Comparison of ENCODE assay signal across 19 cellular contexts in genomic region chr10:53453196-53453595, GRCh38.
A peak's percentile ranks its signal among the peaks of the same experiment; 100 is the strongest.
DNase-seq lines count a peak whose midpoint lies in the region; ATAC-seq, FAIRE-seq and TF ChIP-seq lines count a peak whose summit lies in the region.
"Had no signal": no experiment of that assay in that cellular context is flagged by ENCODE, and none has a peak within 500 bp of the region (broad histone marks: within the 10 kb centered on the region; RNA-seq: fewer than 3 reads in every experiment).

No MANE protein-coding gene starts in this region.

- H4K20me1 ChIP-seq in HepG2 (ENCODE audit: insufficient read depth, low read length) = no peaks in the 10 kb centered on the region

- no peak for TF ChIP-seq RAD21 in HepG2 (CRISPR knock-in tag; IDR thresholded peaks at IDR 0.05)

- no peaks in the 10 kb centered on the region for H3K9me3 ChIP-seq in HepG2 (ENCODE audit: low read length)
- H3K9me3 ChIP-seq: upper lobe of left lung had no signal

- H3K27ac ChIP-seq in VCaP (no peak overlapping the region), HepG2 (ENCODE audit: extremely low read length, insufficient read depth, low read length) (no peak overlapping the region)
- H3K27ac ChIP-seq: GM23248, upper lobe of left lung had no signal

- H3K27me3 ChIP-seq in HepG2 (ENCODE audit: control insufficient read depth in 1 of 2, insufficient read depth in 2 of 2, low read length in 2 of 2) = no peaks in the 10 kb centered on the region
- H3K27me3 ChIP-seq: upper lobe of left lung had no signal

- POLR2A ChIA-PET in HepG2 (lab: Yijun Ruan, JAX) = no interaction called here
- POLR2A ChIA-PET in activated CD4-positive, alpha-beta T cell treated with anti-CD3 and anti-CD28 coated beads for 36 hours (lab: Charles Lee) = no interaction called here

- no peak for TF ChIP-seq POLR2A in HepG2 (IDR thresholded peaks at IDR 0.05; ENCODE audit: insufficient read depth in 1 of 2, low read depth in 2 of 2, low read length in 2 of 2)

- H3K9me3 Mint-ChIP-seq in activated CD4-positive, alpha-beta T cell treated with anti-CD3 and anti-CD28 coated beads for 36 hours (ENCODE audit: low read depth) = no peaks in the 10 kb centered on the region

- DNase-seq in D341Med (ENCODE audit: low spot score) = peak; percentile 21
- peak; percentile 11 for DNase-seq in NAMALWA (ENCODE audit: low spot score)
- DNase-seq in HepG2 (ENCODE audit: low spot score) = peak; percentile 5
- DNase-seq in NCI-H524 (lab: John Stamatoyannopoulos, UW) = no peak
- DNase-seq in activated CD4-positive, alpha-beta T cell treated with anti-CD3 and anti-CD28 coated beads for 36 hours = no peak
- DNase-seq in NCI-H2227 treated with DMSO at 0.1 percent for 48 hours (lab: John Stamatoyannopoulos, UW) = no peak
- DNase-seq: DMS 273 treated with DMSO at 0.1 percent for 48 hours; effector CD4-positive, alpha-beta T cell; GM23248; IMR-90; NCI-H1436; NCI-H446 treated with DMSO at 0.1 percent for 48 hours; nephron progenitor cell; upper lobe of left lung had no signal

- WGBS in HepG2 (ENCODE audit: low lambda C conversion rate) = 0% methylated on average over 1 of the region's 1 CpG

- H3K4me3 ChIP-seq in HepG2 (replicated peaks in 1 of 3; ENCODE audit: insufficient read depth in 1 of 3, low read depth in 2 of 3, low read length in 3 of 3) = no peak overlapping the region
- H3K4me3 ChIP-seq: GM23248, upper lobe of left lung had no signal

- no peak overlapping the region for H3K27ac Mint-ChIP-seq in activated CD4-positive, alpha-beta T cell treated with anti-CD3 and anti-CD28 coated beads for 36 hours
- H3K27ac Mint-ChIP-seq: activated naive CD4-positive, alpha-beta T cell treated with anti-CD3 and anti-CD28 coated beads, Interleukin-2, amount 50 U/mL, for 24 hours; nephron progenitor cell; stimulated activated memory B cell treated with anti-CD40 and anti-IgM and Interleukin-4, amounts not matched to agents 10 μg/mL and 1 μg/mL and 100 μg/mL, for 72 hours; T-helper 1 cell treated with Interleukin-12 subunit alpha and Interleukin-12 subunit beta and Interleukin-4 antibody, amounts not matched to agents 30 μg/mL and 1 μg/mL, for 36 hours had no signal

- no peaks in the 10 kb centered on the region for H3K79me2 ChIP-seq in HepG2 (ENCODE audit: insufficient read depth, low read length)

- H3K9ac ChIP-seq in HepG2 (ENCODE audit: insufficient read depth, low read depth, low read length) = no peak overlapping the region
- H3K9ac ChIP-seq: GM23248 had no signal

- CTCF ChIA-PET in HepG2 (lab: Yijun Ruan, JAX; ENCODE audit: low intra/inter-chr PET ratio, low total read pairs) = no interaction called here
- CTCF ChIA-PET in activated CD4-positive, alpha-beta T cell treated with anti-CD3 and anti-CD28 coated beads for 36 hours (lab: Charles Lee) = no interaction called here

- no peak for TF ChIP-seq EP300 in HepG2 (IDR thresholded peaks at IDR 0.05; ENCODE audit: low read depth in 2 of 2, low read length in 2 of 2)
- no peak for TF ChIP-seq EP300 in HepG2 (CRISPR knock-in tag; IDR thresholded peaks at IDR 0.05; ENCODE audit: borderline replicate concordance)

- no peaks in the 10 kb centered on the region for H3K36me3 ChIP-seq in HepG2 (replicated peaks in 1 of 2; ENCODE audit: control insufficient read depth in 1 of 2, insufficient read depth in 2 of 2, low read length in 2 of 2)
- H3K36me3 ChIP-seq: upper lobe of left lung had no signal

- no peaks in the 10 kb centered on the region for H3K36me3 Mint-ChIP-seq in activated CD4-positive, alpha-beta T cell treated with anti-CD3 and anti-CD28 coated beads for 36 hours (ENCODE audit: low read depth)
- H3K36me3 Mint-ChIP-seq: activated naive CD4-positive, alpha-beta T cell treated with anti-CD3 and anti-CD28 coated beads, Interleukin-2, amount 50 U/mL, for 24 hours; stimulated activated memory B cell treated with anti-CD40 and anti-IgM and Interleukin-4, amounts not matched to agents 10 μg/mL and 1 μg/mL and 100 μg/mL, for 72 hours had no signal

- H3K4me3 Mint-ChIP-seq in activated CD4-positive, alpha-beta T cell treated with anti-CD3 and anti-CD28 coated beads for 36 hours = no peak overlapping the region
- H3K4me3 Mint-ChIP-seq: activated naive CD4-positive, alpha-beta T cell treated with anti-CD3 and anti-CD28 coated beads, Interleukin-2, amount 50 U/mL, for 24 hours; nephron progenitor cell; stimulated activated memory B cell treated with anti-CD40 and anti-IgM and Interleukin-4, amounts not matched to agents 10 μg/mL and 1 μg/mL and 100 μg/mL, for 72 hours; T-helper 1 cell treated with Interleukin-12 subunit alpha and Interleukin-12 subunit beta and Interleukin-4 antibody, amounts not matched to agents 30 μg/mL and 1 μg/mL, for 36 hours had no signal

- no TSS peak for BruUV-seq in HepG2 (replicated peaks; lab: Mats Ljungman, UMichigan)

- H3K4me2 ChIP-seq in HepG2 (ENCODE audit: low read depth, low read length) = no peak overlapping the region

- TF ChIP-seq CTCF in VCaP (conservative IDR thresholded peaks at IDR 0.05) = peak; percentile 43; the same call in 1 of the 2 replicates
- TF ChIP-seq CTCF in HepG2 (CRISPR knock-in tag; IDR thresholded peaks at IDR 0.05) = no peak

- intact Hi-C loops in HepG2 (cut with micrococcal nuclease; ENCODE audit: unreplicated experiment) = no loop called here
- intact Hi-C loops in activated CD4-positive, alpha-beta T cell treated with anti-CD3 and anti-CD28 coated beads for 36 hours (cut with DNase I, micrococcal nuclease) = no loop called here

- H3K4me1 Mint-ChIP-seq in activated CD4-positive, alpha-beta T cell treated with anti-CD3 and anti-CD28 coated beads for 36 hours = no peaks in the 10 kb centered on the region
- H3K4me1 Mint-ChIP-seq: activated naive CD4-positive, alpha-beta T cell treated with anti-CD3 and anti-CD28 coated beads, Interleukin-2, amount 50 U/mL, for 24 hours; nephron progenitor cell; stimulated activated memory B cell treated with anti-CD40 and anti-IgM and Interleukin-4, amounts not matched to agents 10 μg/mL and 1 μg/mL and 100 μg/mL, for 72 hours had no signal

- peak; percentile 72 for ATAC-seq in HepG2
- no peak for ATAC-seq in activated CD4-positive, alpha-beta T cell treated with anti-CD3 and anti-CD28 coated beads for 36 hours
- no peak for ATAC-seq in GM18858 (IDR thresholded peaks at IDR 0.05; ENCODE audit: unreplicated experiment)
- ATAC-seq: stimulated activated memory B cell treated with anti-CD40 and anti-IgM and Interleukin-4, amounts not matched to agents 10 μg/mL and 1 μg/mL and 100 μg/mL, for 72 hours had no signal

- no peak for FAIRE-seq in HepG2 (lab: Jason Lieb, UNC)

- no peak overlapping the region for H2AFZ ChIP-seq in HepG2 (ENCODE audit: low read length)
- H2AFZ ChIP-seq: GM23248 had no signal

- H3K4me1 ChIP-seq in HepG2 (ENCODE audit: insufficient read depth, low read length) = no peaks in the 10 kb centered on the region
- H3K4me1 ChIP-seq: upper lobe of left lung had no signal

- no peaks in the 10 kb centered on the region for H3K27me3 Mint-ChIP-seq in activated CD4-positive, alpha-beta T cell treated with anti-CD3 and anti-CD28 coated beads for 36 hours
- H3K27me3 Mint-ChIP-seq: activated naive CD4-positive, alpha-beta T cell treated with anti-CD3 and anti-CD28 coated beads, Interleukin-2, amount 50 U/mL, for 24 hours; stimulated activated memory B cell treated with anti-CD40 and anti-IgM and Interleukin-4, amounts not matched to agents 10 μg/mL and 1 μg/mL and 100 μg/mL, for 72 hours had no signal

- in situ Hi-C loops in HepG2 (cut with HindIII; ENCODE audit: extremely low pct_ligation_motif_present, low pct_unique_long_range_greater_than_20kb) = no loop called here

TF ChIP-seq in HepG2, 621 proteins besides CTCF, POLR2A, EP300 and RAD21:
- TF ChIP-seq THAP11 (CRISPR knock-in tag; IDR thresholded peaks at IDR 0.05) (no peak), GLMP (CRISPR knock-in tag; IDR thresholded peaks at IDR 0.05; ENCODE audit: borderline replicate concordance) (no peak), ZNF263 (CRISPR knock-in tag; IDR thresholded peaks at IDR 0.05) (no peak), ZBTB1 (CRISPR knock-in tag; IDR thresholded peaks at IDR 0.05; ENCODE audit: borderline replicate concordance) (no peak), SNAPC2 (CRISPR knock-in tag; IDR thresholded peaks at IDR 0.05) (no peak), ZNF383 (CRISPR knock-in tag; IDR thresholded peaks at IDR 0.05; ENCODE audit: borderline replicate concordance) (no peak)

Comparison
In these comparisons a context has a peak if more than half of its experiments do, and no peak if none do; other contexts are left out.
1. DNase-seq: peak in D341Med (single experiment), NAMALWA (single experiment) and HepG2 (single experiment); none in NCI-H524 (0 of 2), activated CD4-positive, alpha-beta T cell treated with anti-CD3 and anti-CD28 coated beads for 36 hours (single experiment) and NCI-H2227 treated with DMSO at 0.1 percent for 48 hours (single experiment).